Comparison of ENCODE assay signal across 19 cellular contexts in genomic region chr20:15265910-15266309, GRCh38.
A peak's percentile ranks its signal among the peaks of the same experiment; 100 is the strongest.
DNase-seq lines count a peak whose midpoint lies in the region; ATAC-seq and TF ChIP-seq lines count a peak whose summit lies in the region.
"Had no signal": no experiment of that assay in that cellular context is flagged by ENCODE, and none has a peak within 500 bp of the region (broad histone marks: within the 10 kb centered on the region; RNA-seq: fewer than 3 reads in every experiment).

No MANE protein-coding gene starts in this region.

- intact Hi-C loops in right cardiac atrium (cut with DNase I): no loop called here
- intact Hi-C loops in CD8-positive, alpha-beta T cell (cut with DNase I, micrococcal nuclease): loop anchor here in 1 of 2 experiments (10.0 kb wide), 1 partner anchor 61 kb away; no protein-coding TSS in a partner anchor

- H3K79me2 ChIP-seq in hepatocyte: no peaks in the 10 kb centered on the region

- ATAC-seq in RWPE2 (ENCODE audit: low read depth) (no peak), right cardiac atrium (no peak)
- no peak for ATAC-seq in CD8-positive, alpha-beta T cell

- no peaks in the 10 kb centered on the region for H3K27me3 Mint-ChIP-seq in CD8-positive, alpha-beta T cell (ENCODE audit: low read depth)
- H3K27me3 Mint-ChIP-seq: B cell; CD4-positive, CD25-positive, alpha-beta regulatory T cell had no signal

- DNase-seq in DMS53 (lab: John Stamatoyannopoulos, UW) (peak; percentile 13), DMS53 treated with DMSO at 0.1 percent for 48 hours (lab: John Stamatoyannopoulos, UW; ENCODE audit: unreplicated experiment) (no peak), RWPE2 (ENCODE audit: low spot score) (no peak), hepatocyte (ENCODE audit: low spot score) (no peak), NCI-H2029 (lab: John Stamatoyannopoulos, UW) (no peak), NCI-H2029 treated with DMSO at 0.1 percent for 48 hours (lab: John Stamatoyannopoulos, UW) (no peak), right cardiac atrium (no peak)
- DNase-seq in CD8-positive, alpha-beta T cell: no peak
- DNase-seq: CD4-positive, CD25-positive, alpha-beta regulatory T cell; DND-41; H7; MG63; NCI-H1105; NCI-H1694 treated with DMSO at 0.1 percent for 48 hours; NCI-H2227 treated with DMSO at 0.1 percent for 48 hours; SHP77 treated with DMSO at 0.1 percent for 48 hours had no signal

- no peak overlapping the region for H3K27ac ChIP-seq in RWPE2 (ENCODE audit: poor library complexity, severe bottlenecking)
- H3K27ac ChIP-seq in hepatocyte: no peak overlapping the region
- no peak overlapping the region for H3K27ac ChIP-seq in right cardiac atrium (ENCODE audit: low read length)
- H3K27ac ChIP-seq in CD8-positive, alpha-beta T cell (ENCODE audit: low read depth, low read length): no peak overlapping the region
- H3K27ac ChIP-seq: 22Rv1 had no signal

- WGBS in hepatocyte (ENCODE audit: low lambda C conversion rate, missing lambda C conversion rate): 32% methylated on average over 1 of the region's 1 CpG
- 59% methylated on average over 1 of the region's 1 CpG for WGBS in right cardiac atrium

- H3K27ac Mint-ChIP-seq in CD8-positive, alpha-beta T cell: no peak overlapping the region
- H3K27ac Mint-ChIP-seq: B cell; CD4-positive, CD25-positive, alpha-beta regulatory T cell; T-helper 1 cell treated with Interleukin-12 subunit alpha and Interleukin-12 subunit beta and Interleukin-4 antibody, amounts not matched to agents 30 μg/mL and 1 μg/mL, for 36 hours had no signal

- H2AFZ ChIP-seq in hepatocyte: no peak overlapping the region

- peak overlapping the region; percentile 9 for H3K4me2 ChIP-seq in hepatocyte

- peaks cover 2% of the 10 kb centered on the region for H3K9me3 Mint-ChIP-seq in CD8-positive, alpha-beta T cell

- POLR2A ChIA-PET in CD8-positive, alpha-beta T cell (lab: Charles Lee): no interaction called here

- no peaks in the 10 kb centered on the region for H3K4me1 Mint-ChIP-seq in CD8-positive, alpha-beta T cell (ENCODE audit: low read depth)
- H3K4me1 Mint-ChIP-seq: CD4-positive, CD25-positive, alpha-beta regulatory T cell had no signal

- H3K9me3 ChIP-seq in RWPE2 (ENCODE audit: severe bottlenecking): no peaks in the 10 kb centered on the region
- H3K9me3 ChIP-seq in hepatocyte (ENCODE audit: low read depth): no peaks in the 10 kb centered on the region
- no peaks in the 10 kb centered on the region for H3K9me3 ChIP-seq in right cardiac atrium (ENCODE audit: control insufficient read depth, low read length)
- no peaks in the 10 kb centered on the region for H3K9me3 ChIP-seq in CD8-positive, alpha-beta T cell (ENCODE audit: low read length)
- H3K9me3 ChIP-seq: MG63 had no signal

- H3K4me1 ChIP-seq in RWPE2 (ENCODE audit: insufficient read depth, poor library complexity, severe bottlenecking) (no peaks in the 10 kb centered on the region), hepatocyte (ENCODE audit: insufficient read depth) (peaks cover 9% of the 10 kb centered on the region), right cardiac atrium (ENCODE audit: control insufficient read depth, insufficient read depth, low read length) (no peaks in the 10 kb centered on the region)
- H3K4me1 ChIP-seq in CD8-positive, alpha-beta T cell (ENCODE audit: insufficient read depth, low read length): no peaks in the 10 kb centered on the region

- H3K27me3 ChIP-seq in RWPE2 (ENCODE audit: insufficient read depth, poor library complexity, severe bottlenecking): no peaks in the 10 kb centered on the region
- no peaks in the 10 kb centered on the region for H3K27me3 ChIP-seq in hepatocyte
- H3K27me3 ChIP-seq in right cardiac atrium (ENCODE audit: control insufficient read depth, insufficient read depth): no peaks in the 10 kb centered on the region
- no peaks in the 10 kb centered on the region for H3K27me3 ChIP-seq in CD8-positive, alpha-beta T cell (ENCODE audit: insufficient read depth, low read length)
- H3K27me3 ChIP-seq: MG63 had no signal

- H4K20me1 ChIP-seq in hepatocyte (ENCODE audit: insufficient read depth, poor library complexity, severe bottlenecking): no peaks in the 10 kb centered on the region

- no peak overlapping the region for H3K4me3 Mint-ChIP-seq in CD8-positive, alpha-beta T cell
- H3K4me3 Mint-ChIP-seq: B cell; CD4-positive, CD25-positive, alpha-beta regulatory T cell; T-helper 1 cell treated with Interleukin-12 subunit alpha and Interleukin-12 subunit beta and Interleukin-4 antibody, amounts not matched to agents 30 μg/mL and 1 μg/mL, for 36 hours had no signal

- no peaks in the 10 kb centered on the region for H3K36me3 Mint-ChIP-seq in CD8-positive, alpha-beta T cell
- H3K36me3 Mint-ChIP-seq: CD4-positive, CD25-positive, alpha-beta regulatory T cell had no signal

- H3K4me3 ChIP-seq in RWPE2 (ENCODE audit: severe bottlenecking) (no peak overlapping the region), hepatocyte (no peak overlapping the region), right cardiac atrium (ENCODE audit: low read length) (no peak overlapping the region)
- H3K4me3 ChIP-seq in CD8-positive, alpha-beta T cell (ENCODE audit: low read depth, low read length): no peak overlapping the region
- H3K4me3 ChIP-seq: MG63 had no signal

- TF ChIP-seq CTCF in RWPE2 (IDR thresholded peaks at IDR 0.05; ENCODE audit: poor library complexity, severe bottlenecking) (peak; percentile 25), hepatocyte (IDR thresholded peaks at IDR 0.05; ENCODE audit: poor library complexity) (peak; percentile 10)
- TF ChIP-seq CTCF in CD8-positive, alpha-beta T cell (IDR thresholded peaks at IDR 0.05): no peak

- H3K36me3 ChIP-seq in RWPE2 (ENCODE audit: low read depth) (no peaks in the 10 kb centered on the region), hepatocyte (replicated peaks; ENCODE audit: insufficient read depth, low read depth) (no peaks in the 10 kb centered on the region)
- H3K36me3 ChIP-seq in CD8-positive, alpha-beta T cell (ENCODE audit: insufficient read depth, low read length): no peaks in the 10 kb centered on the region
- H3K36me3 ChIP-seq: MG63 had no signal

- no peaks in the 10 kb centered on the region for H3K9me2 ChIP-seq in hepatocyte (replicated peaks; ENCODE audit: insufficient read depth)

- CTCF ChIA-PET in CD8-positive, alpha-beta T cell (lab: Charles Lee): no interaction called here
